ENCODE assay signal across 10 cellular contexts in genomic region chr17:2855063-2855600, GRCh38. TPM values are rescaled to one million over a fixed set of nuclear protein-coding genes. Genes with fewer than 3 reads are reported as not detected.
A peak's percentile ranks its signal among the peaks of the same experiment; 100 is the strongest.
DNase-seq lines count a peak whose midpoint lies in the region; ATAC-seq and TF ChIP-seq lines count a peak whose summit lies in the region.
"Had no signal": no experiment of that assay in that cellular context is flagged by ENCODE, and none has a peak within 500 bp of the region (broad histone marks: within the 10 kb centered on the region; RNA-seq: fewer than 3 reads in every experiment).

No MANE protein-coding gene starts in this region.

- no peaks in the 10 kb centered on the region for H3K4me1 ChIP-seq in ACC112 (ENCODE audit: control insufficient read depth, insufficient read depth, low read length, unreplicated experiment)
- H3K4me1 ChIP-seq in GM23338 (ENCODE audit: insufficient read depth) = peaks cover 33% of the 10 kb centered on the region

- H3K36me3 Mint-ChIP-seq in GM23338 (ENCODE audit: low read depth) = peaks cover 23% of the 10 kb centered on the region
- H3K36me3 Mint-ChIP-seq in MCF 10A (ENCODE audit: insufficient read depth, unreplicated experiment) = no peaks in the 10 kb centered on the region
- H3K36me3 Mint-ChIP-seq in memory B cell = peaks cover 3% of the 10 kb centered on the region

- peak overlapping the region; percentile 96 for H3K4me3 Mint-ChIP-seq in GM23338
- peak overlapping the region; percentile 78 for H3K4me3 Mint-ChIP-seq in MCF 10A (ENCODE audit: unreplicated experiment)
- peak overlapping the region; percentile 79 for H3K4me3 Mint-ChIP-seq in memory B cell

- H3F3A ChIP-seq in GM23338 (replicated peaks; ENCODE audit: low read depth) = peaks cover 14% of the 10 kb centered on the region; the same call in 1 of the 2 replicates

- H3K9me3 Mint-ChIP-seq in GM23338 (peaks cover 6% of the 10 kb centered on the region; the same call in 1 of the 3 replicates), MCF 10A (ENCODE audit: unreplicated experiment) (no peaks in the 10 kb centered on the region), memory B cell (no peaks in the 10 kb centered on the region)

- no peaks in the 10 kb centered on the region for H3K27me3 ChIP-seq in ACC112 (ENCODE audit: insufficient read depth, low read length)
- H3K27me3 ChIP-seq in GM23338 (ENCODE audit: insufficient read depth) = no peaks in the 10 kb centered on the region

- CTCF ChIA-PET in MCF 10A (lab: Yijun Ruan, JAX) = interaction anchor here (0.6 to 1.6 kb wide), 5 partner anchors 11 to 176 kb away, joined by 3 to 5 read pairs (median 3); no protein-coding TSS in a partner anchor

- H2AFZ ChIP-seq in ACC112 (ENCODE audit: low read length, unreplicated experiment) = no peak overlapping the region
- H2AFZ ChIP-seq in GM23338 = no peak overlapping the region

- TF ChIP-seq CTCF in GM23338 (conservative IDR thresholded peaks at IDR 0.05; ENCODE audit: low read depth in 2 of 2) = no peak
- TF ChIP-seq CTCF in MCF 10A (IDR thresholded peaks at IDR 0.05; ENCODE audit: unreplicated experiment) = no peak

- H3K79me2 ChIP-seq in ACC112 (ENCODE audit: control insufficient read depth, insufficient read depth, low read length, unreplicated experiment) = no peaks in the 10 kb centered on the region
- peaks cover 64% of the 10 kb centered on the region for H3K79me2 ChIP-seq in GM23338 (replicated peaks; ENCODE audit: insufficient read depth)

- intact Hi-C loops in MCF 10A (cut with micrococcal nuclease) = loop anchor here (2.0 kb wide), 1 partner anchor 38 kb away; no protein-coding TSS in a partner anchor

- peaks cover 20% of the 10 kb centered on the region for H3K27me3 Mint-ChIP-seq in GM23338 (ENCODE audit: insufficient read depth, low read depth, poor library complexity)
- no peaks in the 10 kb centered on the region for H3K27me3 Mint-ChIP-seq in MCF 10A (ENCODE audit: insufficient read depth, unreplicated experiment)
- peaks cover 17% of the 10 kb centered on the region for H3K27me3 Mint-ChIP-seq in memory B cell

- H3K27ac ChIP-seq in ACC112 (ENCODE audit: low read depth, low read length) (no peak overlapping the region), GM23338 (ENCODE audit: low read depth) (peak overlapping the region; percentile 61)

- BruUV-seq in MCF 10A (replicated peaks; lab: Mats Ljungman, UMichigan) = no TSS peak

- H3K27ac Mint-ChIP-seq in GM23338 = peak overlapping the region; percentile 71; the same call in 1 of the 2 replicates
- no peak overlapping the region for H3K27ac Mint-ChIP-seq in MCF 10A (ENCODE audit: low read depth, unreplicated experiment)
- H3K27ac Mint-ChIP-seq in memory B cell = no peak overlapping the region

- H3K36me3 ChIP-seq in ACC112 (ENCODE audit: insufficient read depth, low read length) (no peaks in the 10 kb centered on the region), GM23338 (ENCODE audit: insufficient read depth) (no peaks in the 10 kb centered on the region; the same call in 1 of the 2 replicates)

- H3K4me3 ChIP-seq in ACC112 (ENCODE audit: low read depth, low read length) = peak overlapping the region; percentile 90
- peak overlapping the region; percentile 97 for H3K4me3 ChIP-seq in GM23338

- DNase-seq in GM23338 (ENCODE audit: low spot score) (peak; percentile 57), MCF 10A (ENCODE audit: unreplicated experiment) (peak; percentile 15), memory B cell (ENCODE audit: low spot score in 2 of 2) (no peak), dedifferentiated amniotic fluid mesenchymal stem cell (ENCODE audit: extremely low spot score) (no peak), NOMO-1 (lab: John Stamatoyannopoulos, UW; ENCODE audit: unreplicated experiment in 2 of 2) (no peak), NCI-H2227 (lab: John Stamatoyannopoulos, UW; ENCODE audit: unreplicated experiment) (no peak)
- DNase-seq: NCI-H1694 treated with DMSO at 0.1 percent for 48 hours had no signal

- no peaks in the 10 kb centered on the region for H3K9me2 ChIP-seq in GM23338 (ENCODE audit: insufficient read depth)

- ATAC-seq in GM23338 = peak; percentile 3; the same call in 1 of the 3 replicates
- no peak for ATAC-seq in memory B cell (ENCODE audit: low read depth)
- ATAC-seq in HG02885 (IDR thresholded peaks at IDR 0.05; ENCODE audit: poor library complexity, unreplicated experiment) = no peak
- ATAC-seq: stimulated activated naive CD8-positive, alpha-beta T cell treated with anti-CD3 and anti-CD28 coated beads, Interleukin-15, Interleukin-2, amounts not matched to agents 100 U/mL and 50 U/mL, for 24 hours had no signal

- H3K4me1 Mint-ChIP-seq in GM23338 = peaks cover 42% of the 10 kb centered on the region
- H3K4me1 Mint-ChIP-seq in MCF 10A (ENCODE audit: insufficient read depth, unreplicated experiment) = peaks cover 9% of the 10 kb centered on the region
- H3K4me1 Mint-ChIP-seq in memory B cell = peaks cover 20% of the 10 kb centered on the region

- peaks cover 4% of the 10 kb centered on the region; the same call in 1 of the 2 replicates for H4K20me1 ChIP-seq in GM23338 (replicated peaks; ENCODE audit: insufficient read depth)

- POLR2A ChIA-PET in MCF 10A (lab: Yijun Ruan, JAX) = interaction anchor here (0.6 to 2.9 kb wide), 11 partner anchors 8 to 265 kb away, joined by 3 to 23 read pairs (median 4); no protein-coding TSS in a partner anchor

- H3K4me2 ChIP-seq in GM23338 = peak overlapping the region; percentile 99

TF ChIP-seq in GM23338, 12 proteins besides CTCF, POLR2A, EP300 and RAD21:
- TF ChIP-seq EZH2 (IDR thresholded peaks at IDR 0.05; ENCODE audit: low read depth, unreplicated experiment) (no peak), NANOG (IDR thresholded peaks at IDR 0.05; ENCODE audit: borderline replicate concordance) (no peak), POLR2AphosphoS5 (IDR thresholded peaks at IDR 0.05; ENCODE audit: low read depth) (no peak), ZNF114 (CRISPR knock-in tag; IDR thresholded peaks at IDR 0.05) (no peak), EZH2phosphoT487 (IDR thresholded peaks at IDR 0.05; ENCODE audit: unreplicated experiment) (no peak), STAT1 (IDR thresholded peaks at IDR 0.05; ENCODE audit: unreplicated experiment) (no peak), ZNF462 (CRISPR knock-in tag; IDR thresholded peaks at IDR 0.05) (no peak)

RNA-seq across cellular contexts. Expression of gene RAP1GAP2, which starts 58.9 kb away (rescaled TPM):
- total RNA-seq in GM23338 (2014; rRNA removed; shearing (Covaris generic)) = 40.3 and 46.1 TPM in 2 replicates
- polyA plus RNA-seq in GM23338 (2016; fragmentation: Nextera tagmentation; extraction: Ambion mirVana) = 17.8 and 18.6 TPM in 2 replicates
- total RNA-seq in MCF 10A (2022) = 33.8 and 40.2 TPM in 2 replicates

Comparison
In these comparisons a context has a peak if more than half of its experiments do, and no peak if none do; other contexts are left out.
1. DNase-seq: peak in GM23338 (single experiment) and MCF 10A (single experiment); none in memory B cell (0 of 2), dedifferentiated amniotic fluid mesenchymal stem cell (single experiment), NOMO-1 (0 of 2) and NCI-H2227 (single experiment).
2. Peak in every context shown above with its lines, with median percentiles within 50 percentile points of each other: H3K4me3 Mint-ChIP-seq.